In the genomic region with DNA sequence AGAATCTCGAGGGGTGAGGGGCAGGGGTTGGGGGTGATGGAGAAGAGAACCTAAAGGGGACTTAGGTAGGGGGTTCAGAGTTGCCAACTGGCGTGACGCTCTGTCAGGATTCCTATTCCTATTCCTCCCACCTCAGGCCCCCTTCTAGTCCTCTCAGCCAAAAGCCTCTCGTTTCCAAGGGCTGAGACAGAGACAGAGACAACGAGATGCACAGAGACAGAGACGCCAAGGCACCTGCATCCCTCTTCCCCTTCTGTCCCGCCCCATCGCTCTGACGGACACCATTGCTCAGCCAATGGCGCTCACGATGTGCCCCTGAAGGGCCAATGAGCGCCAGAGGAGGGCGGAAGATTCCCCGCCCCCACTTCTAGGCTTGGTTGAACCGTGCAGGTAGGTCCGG, we compare ENCODE assay signal across 8 cellular contexts.
DNase-seq lines count a peak whose midpoint lies in the region; ATAC-seq and TF ChIP-seq lines count a peak whose summit lies in the region.
"Not testable (repeated sequence)": the region's sequence is repeated elsewhere in the genome, so short reads cannot be mapped to it uniquely, and the experiment has no call there.

No MANE protein-coding gene starts in this region.

- not testable (repeated sequence) for H3K27me3 Mint-ChIP-seq in natural killer cell treated with Interleukin-12 subunit alpha and Interleukin-12 subunit beta and Interleukin-15 and Interleukin-18, amount 100 ng/mL, for 72 hours

- not testable (repeated sequence) for H3K36me3 ChIP-seq in BLaER1 treated with 17β-estradiol and CSF1 and Interleukin-3, amounts not matched to agents 10 nM and 100 nM

- not testable (repeated sequence) for H3K4me1 Mint-ChIP-seq in natural killer cell treated with Interleukin-12 subunit alpha and Interleukin-12 subunit beta and Interleukin-15 and Interleukin-18, amount 100 ng/mL, for 72 hours (ENCODE audit: low read depth in 2 of 2)

- not testable (repeated sequence) for H3K9me3 ChIP-seq in BLaER1 treated with 17β-estradiol and CSF1 and Interleukin-3, amounts not matched to agents 10 nM and 100 nM (replicated peaks in 1 of 11)

- H3K27me3 ChIP-seq in BLaER1 treated with 17β-estradiol and CSF1 and Interleukin-3, amounts not matched to agents 10 nM and 100 nM; foreskin keratinocyte: not testable (repeated sequence)

- peak overlapping the region; percentile 80 for H3K4me3 Mint-ChIP-seq in natural killer cell treated with Interleukin-12 subunit alpha and Interleukin-12 subunit beta and Interleukin-15 and Interleukin-18, amount 100 ng/mL, for 72 hours

- peak overlapping the region in 1 of 2 donors; percentile 63 for H3K27ac Mint-ChIP-seq in natural killer cell treated with Interleukin-12 subunit alpha and Interleukin-12 subunit beta and Interleukin-15 and Interleukin-18, amount 100 ng/mL, for 72 hours

- H3K4me2 ChIP-seq in BLaER1 treated with 17β-estradiol and CSF1 and Interleukin-3, amounts not matched to agents 10 nM and 100 nM: peak overlapping the region in 7 of 11 experiments; percentile 33 to 67 (median 42); a peak in 8 of 22 replicates

- not testable (repeated sequence) for H3K27ac ChIP-seq in BLaER1 treated with 17β-estradiol and CSF1 and Interleukin-3, amounts not matched to agents 10 nM and 100 nM; foreskin keratinocyte

- H3K9ac ChIP-seq in BLaER1 treated with 17β-estradiol and CSF1 and Interleukin-3, amounts not matched to agents 10 nM and 100 nM: peak overlapping the region in 5 of 11 experiments; percentile 53 to 80 (median 70); a peak in 4 of 22 replicates

- not testable (repeated sequence) for H3K4me1 ChIP-seq in BLaER1 treated with 17β-estradiol and CSF1 and Interleukin-3, amounts not matched to agents 10 nM and 100 nM; foreskin keratinocyte

- peak overlapping the region; percentile 56 to 74 (median 66) for H3K4me3 ChIP-seq in BLaER1 treated with 17β-estradiol and CSF1 and Interleukin-3, amounts not matched to agents 10 nM and 100 nM

- not testable (repeated sequence) for TF ChIP-seq CTCF in foreskin keratinocyte (conservative IDR thresholded peaks at IDR 0.05)

- H3K36me3 Mint-ChIP-seq in natural killer cell treated with Interleukin-12 subunit alpha and Interleukin-12 subunit beta and Interleukin-15 and Interleukin-18, amount 100 ng/mL, for 72 hours: not testable (repeated sequence)

- DNase-seq in SK-N-DZ (ENCODE audit: low spot score): peak; percentile 76
- DNase-seq in activated gamma-delta T cell treated with Interleukin-2 at 50 U/mL for 16 hours: peak; percentile 83
- DNase-seq in foreskin keratinocyte: peak; percentile 20 to 58
- DNase-seq in natural killer cell treated with Interleukin-12 subunit alpha and Interleukin-12 subunit beta and Interleukin-15 and Interleukin-18, amount 100 ng/mL, for 72 hours (ENCODE audit: low spot score): peak; percentile 90
- DNase-seq in stimulated activated CD8-positive, alpha-beta memory T cell treated with anti-CD3 and anti-CD28 coated beads, Interleukin-12 subunit alpha, Interleukin-12 subunit beta, amount 100 ng/mL, for 4 hours (ENCODE audit: low read depth): peak; percentile 75

- peak; percentile 95 for ATAC-seq in GM19455 (IDR thresholded peaks at IDR 0.05; ENCODE audit: unreplicated experiment)
- ATAC-seq in HG03108 (IDR thresholded peaks at IDR 0.05; ENCODE audit: unreplicated experiment): peak; percentile 99
- peak; percentile 95 for ATAC-seq in foreskin keratinocyte
- peak; percentile 100 for ATAC-seq in natural killer cell treated with Interleukin-12 subunit alpha and Interleukin-12 subunit beta and Interleukin-15 and Interleukin-18, amount 100 ng/mL, for 72 hours

- H3K9me3 Mint-ChIP-seq in natural killer cell treated with Interleukin-12 subunit alpha and Interleukin-12 subunit beta and Interleukin-15 and Interleukin-18, amount 100 ng/mL, for 72 hours: not testable (repeated sequence)

- not testable (repeated sequence) for H4K20me1 ChIP-seq in BLaER1 treated with 17β-estradiol and CSF1 and Interleukin-3, amounts not matched to agents 10 nM and 100 nM

Comparison
In these comparisons a context has a peak if more than half of its experiments do, and no peak if none do; other contexts are left out.
1. DNase-seq: peak in every context shown above with its lines; median percentile 90 in natural killer cell treated with Interleukin-12 subunit alpha and Interleukin-12 subunit beta and Interleukin-15 and Interleukin-18, amount 100 ng/mL, for 72 hours; 83 in activated gamma-delta T cell treated with Interleukin-2 at 50 U/mL for 16 hours; 76 in SK-N-DZ; 75 in stimulated activated CD8-positive, alpha-beta memory T cell treated with anti-CD3 and anti-CD28 coated beads, Interleukin-12 subunit alpha, Interleukin-12 subunit beta, amount 100 ng/mL, for 4 hours; 39 in foreskin keratinocyte.